26 cellular contexts compared by ENCODE assay signal in genomic region chr18:69205925-69206324, GRCh38.
"Had no signal": no experiment of that assay in that cellular context is flagged by ENCODE, and none has a peak within 500 bp of the region (broad histone marks: within the 10 kb centered on the region; RNA-seq: fewer than 3 reads in every experiment).

No MANE protein-coding gene starts in this region.

- H3K27me3 ChIP-seq: ascending aorta, breast epithelium, cardiac muscle cell, dorsolateral prefrontal cortex had no signal

- ATAC-seq: activated CD4-positive, alpha-beta T cell treated with anti-CD3 and anti-CD28 coated beads for 36 hours; activated CD8-positive, alpha-beta memory T cell treated with anti-CD3 and anti-CD28 coated beads, Interleukin-2, amount 10 ng/mL, durations not matched to agents 7 days and 5 days; activated CD8-positive, alpha-beta T cell treated with anti-CD3 and anti-CD28 coated beads, Interleukin-2, amount 10 ng/mL, durations not matched to agents 7 days and 5 days; activated naive CD8-positive, alpha-beta T cell treated with anti-CD3 and anti-CD28 coated beads, Interleukin-2, amount 50 U/mL, for 24 hours; esophagus mucosa had no signal

- H3K27ac ChIP-seq: ascending aorta, breast epithelium, cardiac muscle cell, coronary artery, dorsolateral prefrontal cortex had no signal

- DNase-seq: activated CD4-positive, alpha-beta memory T cell treated with anti-CD3 and anti-CD28 coated beads for 36 hours; activated CD4-positive, alpha-beta T cell treated with anti-CD3 and anti-CD28 coated beads for 36 hours; activated CD4-positive, alpha-beta T cell treated with anti-CD3 and anti-CD28 coated beads, Interleukin-2, amount 10 ng/mL, durations not matched to agents 24 days and 14 days; activated CD4-positive, CD25-positive, alpha-beta regulatory T cell; activated CD4-positive, CD25-positive, alpha-beta regulatory T cell treated with anti-CD3 and anti-CD28 coated beads, Interleukin-2, amount 50 U/mL, for 72 hours; activated CD8-positive, alpha-beta memory T cell treated with anti-CD3 and anti-CD28 coated beads, Interleukin-2, amount 10 ng/mL, durations not matched to agents 7 days and 5 days; activated CD8-positive, alpha-beta memory T cell treated with anti-CD3 and anti-CD28 coated beads, Interleukin-2, amount 50 U/mL, for 4 hours; activated CD8-positive, alpha-beta T cell treated with anti-CD3 and anti-CD28 coated beads, Interleukin-2, amount 10 ng/mL, durations not matched to agents 7 days and 5 days; activated effector memory CD4-positive, alpha-beta T cell treated with anti-CD3 and anti-CD28 coated beads, Interleukin-2, amount 50 U/mL, for 16 hours; activated naive CD4-positive, alpha-beta T cell treated with anti-CD3 and anti-CD28 coated beads for 36 hours; activated naive CD8-positive, alpha-beta T cell treated with anti-CD3 and anti-CD28 coated beads for 36 hours; activated naive CD8-positive, alpha-beta T cell treated with anti-CD3 and anti-CD28 coated beads, Interleukin-2, amount 50 U/mL, for 24 hours; activated T-cell treated with anti-CD3 and anti-CD28 coated beads, Interleukin-2, amount 50 U/mL, for 1 hour; activated T-cell treated with anti-CD3 and anti-CD28 coated beads, Interleukin-2, amount 50 U/mL, for 48 hours; central memory CD4-positive, alpha-beta T cell; cerebellar nuclear complex; dorsolateral prefrontal cortex; effector memory CD4-positive, alpha-beta T cell; endodermal cell; head of caudate nucleus; T-helper 2 cell had no signal

- H3K9me3 ChIP-seq: ascending aorta, breast epithelium had no signal

- H3K4me3 ChIP-seq: ascending aorta, breast epithelium, cardiac muscle cell, coronary artery, dorsolateral prefrontal cortex had no signal

- H3K36me3 ChIP-seq: ascending aorta, breast epithelium, cardiac muscle cell had no signal

- H3K4me1 ChIP-seq: ascending aorta, breast epithelium had no signal
